8 cellular contexts compared by ENCODE assay signal in the genomic region with DNA sequence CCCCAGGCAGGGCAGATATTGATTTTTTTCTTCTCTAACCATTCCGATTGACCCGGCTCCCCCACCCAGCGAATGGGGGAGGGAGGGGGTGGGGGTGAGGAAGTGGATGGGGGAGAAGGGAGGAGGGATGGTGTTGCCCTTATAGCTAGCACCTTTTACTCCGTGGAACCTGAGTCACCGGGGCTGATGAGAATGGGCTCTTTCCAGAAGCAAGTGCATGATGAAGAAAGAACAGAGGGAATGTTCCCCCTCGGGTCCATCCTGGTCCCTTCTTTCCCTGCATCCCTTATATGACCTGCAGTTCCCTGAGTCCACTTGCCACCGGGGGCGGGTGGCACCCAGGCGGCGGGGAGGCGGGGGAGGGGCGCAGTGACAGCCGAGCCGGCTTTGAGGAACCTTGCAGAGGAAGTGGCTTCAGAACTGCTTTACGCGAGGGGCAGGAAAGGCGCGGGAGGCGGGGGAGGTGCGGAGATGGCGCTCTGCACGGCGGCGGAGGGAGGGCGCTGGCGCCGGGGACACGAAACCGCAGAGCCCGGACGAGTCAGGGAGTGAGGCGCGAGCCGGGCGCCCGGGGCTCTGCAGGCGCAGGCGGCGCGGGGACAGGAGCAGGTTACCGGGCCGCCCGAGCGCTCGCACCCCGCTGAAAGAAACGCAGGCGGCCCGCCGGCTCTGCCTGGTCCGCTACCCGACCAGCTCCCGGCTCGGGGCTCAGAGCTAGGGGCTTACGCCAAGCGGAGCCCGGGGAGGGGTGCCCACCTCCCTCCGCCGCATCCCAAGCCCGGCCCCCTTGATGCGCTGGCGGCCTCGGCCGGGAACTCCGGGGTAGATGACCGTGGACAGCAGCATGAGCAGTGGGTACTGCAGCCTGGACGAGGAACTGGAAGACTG. TPM values are rescaled to one million over a fixed set of nuclear protein-coding genes. Genes with fewer than 3 reads are reported as not detected.
DNase-seq lines count a peak whose midpoint lies in the region; ATAC-seq and TF ChIP-seq lines count a peak whose summit lies in the region.

No MANE protein-coding gene starts in this region.

- no peaks in the 10 kb centered on the region for H3K79me2 ChIP-seq in PC-3 (ENCODE audit: low read length)

- no peaks in the 10 kb centered on the region for H3K36me3 Mint-ChIP-seq in naive B cell
- peaks cover 50% of the 10 kb centered on the region for H3K36me3 Mint-ChIP-seq in stimulated activated effector memory CD8-positive, alpha-beta T cell treated with anti-CD3 and anti-CD28 coated beads, Interleukin-12 subunit alpha, Interleukin-12 subunit beta, amount 100 ng/mL, for 72 hours

- H3K9ac ChIP-seq in PC-3 (ENCODE audit: low read length), result peak overlapping the region; percentile 36

- peak overlapping the region; percentile 71 for H2AFZ ChIP-seq in PC-3 (ENCODE audit: low read length)

- DNase-seq in AG10803 (ENCODE audit: low read depth) (no peak), PC-3 (peak; percentile 80), activated T-cell treated with anti-CD3 and anti-CD28 coated beads for 48 hours (ENCODE audit: low read depth) (peak; percentile 85), naive B cell (peak; percentile 93)
- DNase-seq in stimulated activated effector memory CD8-positive, alpha-beta T cell treated with anti-CD3 and anti-CD28 coated beads, Interleukin-12 subunit alpha, Interleukin-12 subunit beta, amount 100 ng/mL, for 72 hours (ENCODE audit: low spot score in 2 of 2), result peak; percentile 79 to 93

- no peaks in the 10 kb centered on the region for H3F3A ChIP-seq in PC-3 (ENCODE audit: low read length, unreplicated experiment)

- intact Hi-C loops in PC-3 (cut with micrococcal nuclease), result loop anchor here (1.0 kb wide), 1 partner anchor 44 kb away; no protein-coding TSS in a partner anchor

- peak overlapping the region; percentile 98 to 99 (median 99) for H3K27ac Mint-ChIP-seq in naive B cell
- peak overlapping the region; percentile 99 for H3K27ac Mint-ChIP-seq in stimulated activated effector memory CD8-positive, alpha-beta T cell treated with anti-CD3 and anti-CD28 coated beads, Interleukin-12 subunit alpha, Interleukin-12 subunit beta, amount 100 ng/mL, for 72 hours

- TF ChIP-seq CTCF in AG10803 (conservative IDR thresholded peaks at IDR 0.05; ENCODE audit: low read length) (no peak), PC-3 (conservative IDR thresholded peaks at IDR 0.05; ENCODE audit: low read depth, low read length) (no peak)

- H3K9me2 ChIP-seq in PC-3 (replicated peaks; ENCODE audit: low read length), result no peaks in the 10 kb centered on the region

- H3K4me3 Mint-ChIP-seq in naive B cell, result peak overlapping the region; percentile 98 to 100 (median 99)
- H3K4me3 Mint-ChIP-seq in stimulated activated effector memory CD8-positive, alpha-beta T cell treated with anti-CD3 and anti-CD28 coated beads, Interleukin-12 subunit alpha, Interleukin-12 subunit beta, amount 100 ng/mL, for 72 hours, result peak overlapping the region; percentile 88

- ATAC-seq in HG03521 (IDR thresholded peaks at IDR 0.05; ENCODE audit: unreplicated experiment) (peak; percentile 38), PC-3 (peak; percentile 69), esophagus mucosa (peak; percentile 62), naive B cell (ENCODE audit: low read depth in 2 of 2) (peak; percentile 75 to 80)
- peak; percentile 79 for ATAC-seq in stimulated activated effector memory CD8-positive, alpha-beta T cell treated with anti-CD3 and anti-CD28 coated beads, Interleukin-12 subunit alpha, Interleukin-12 subunit beta, amount 100 ng/mL, for 72 hours

- peak; percentile 71 for TF ChIP-seq POLR2A in GM19193 (IDR thresholded peaks at IDR 0.05; ENCODE audit: extremely low read depth, insufficient read depth, insufficient read length)

- H3K27ac ChIP-seq in PC-3 (ENCODE audit: low read length), result peak overlapping the region; percentile 3; the same call in 1 of the 2 replicates

- H3K27me3 Mint-ChIP-seq in naive B cell, result no peaks in the 10 kb centered on the region

- POLR2A ChIA-PET in PC-3 (lab: Charles Lee; ENCODE audit: unreplicated experiment), result interaction anchor here (0.6 to 0.7 kb wide), 2 partner anchors 21 to 23 kb away, joined by 3 read pairs; no protein-coding TSS in a partner anchor

- peaks cover 40 to 69% (median 58%) of the 10 kb centered on the region in 3 donors for H3K4me1 Mint-ChIP-seq in naive B cell
- peaks cover 73% of the 10 kb centered on the region for H3K4me1 Mint-ChIP-seq in stimulated activated effector memory CD8-positive, alpha-beta T cell treated with anti-CD3 and anti-CD28 coated beads, Interleukin-12 subunit alpha, Interleukin-12 subunit beta, amount 100 ng/mL, for 72 hours

- H3K9me3 Mint-ChIP-seq in naive B cell, result no peaks in the 10 kb centered on the region
- H3K9me3 Mint-ChIP-seq in stimulated activated effector memory CD8-positive, alpha-beta T cell treated with anti-CD3 and anti-CD28 coated beads, Interleukin-12 subunit alpha, Interleukin-12 subunit beta, amount 100 ng/mL, for 72 hours, result no peaks in the 10 kb centered on the region

- H4K20me1 ChIP-seq in PC-3 (ENCODE audit: low read length), result no peaks in the 10 kb centered on the region

- no peaks in the 10 kb centered on the region for H3K27me3 ChIP-seq in PC-3 (ENCODE audit: low read length)

- CTCF ChIA-PET in PC-3 (lab: Charles Lee), result interaction anchor here (0.5 to 1.8 kb wide), 2 partner anchors 12 to 23 kb away, joined by 3 to 5 read pairs; no protein-coding TSS in a partner anchor

- H3K4me2 ChIP-seq in PC-3 (ENCODE audit: low read length), result peak overlapping the region; percentile 87

- BruUV-seq in PC-3 (replicated peaks; lab: Mats Ljungman, UMichigan), result no TSS peak

- no peaks in the 10 kb centered on the region for H3K36me3 ChIP-seq in PC-3 (ENCODE audit: low read depth, low read length)

- H3K4me1 ChIP-seq in PC-3 (ENCODE audit: insufficient read depth, low read length), result peaks cover 28% of the 10 kb centered on the region

- H3K4me3 ChIP-seq in AG10803 (ENCODE audit: low read length) (peak overlapping the region; percentile 47), PC-3 (ENCODE audit: low read length) (peak overlapping the region; percentile 78)

- H3K9me3 ChIP-seq in PC-3 (ENCODE audit: low read length), result no peaks in the 10 kb centered on the region

RNA-seq across cellular contexts. Expression of gene RASSF5, which starts 49.7 kb away (rescaled TPM):
- total RNA-seq in PC-3 (2014; rRNA removed) (15.5 and 16.0 TPM in 2 replicates), esophagus mucosa (38.7 TPM)
- polyA plus RNA-seq in naive B cell (ENCODE audit: low read depth in 6 of 6), result 100 to 1,000 TPM; 116 to 166 (median 146) TPM

RNA-seq across cellular contexts. Expression of gene EIF2D, which starts 55.3 kb away (rescaled TPM):
- 107 and 110 TPM in 2 replicates for total RNA-seq in PC-3 (2014; rRNA removed)
- 41.8 TPM for total RNA-seq in esophagus mucosa
- polyA plus RNA-seq in naive B cell (ENCODE audit: low read depth in 6 of 6), result 10 to 100 TPM; 25.2 to 46.2 (median 31.8) TPM
